ENCODE assay signal across 26 cellular contexts in genomic region chr3:140277886-140278285, GRCh38.
"Had no signal": no experiment of that assay in that cellular context is flagged by ENCODE, and none has a peak within 500 bp of the region (broad histone marks: within the 10 kb centered on the region; RNA-seq: fewer than 3 reads in every experiment).

No MANE protein-coding gene starts in this region.

- DNase-seq: naive B cell; naive thymus-derived CD8-positive, alpha-beta T cell; nephron progenitor cell; pancreas; right cardiac atrium; right lobe of liver; sigmoid colon; small intestine; stimulated activated CD4-positive, alpha-beta T cell treated with anti-CD3 and anti-CD28 coated beads, Interleukin-15, amount 100 ng/mL, for 24 hours; stimulated activated CD4-positive, alpha-beta T cell treated with anti-CD3 and anti-CD28 coated beads, Interleukin-2, amount 100 ng/mL, for 24 hours; stimulated activated CD4-positive, alpha-beta T cell treated with anti-CD3 and anti-CD28 coated beads, Interleukin-2, amount 100 ng/mL, for 48 hours; stimulated activated CD4-positive, alpha-beta T cell treated with anti-CD3 and anti-CD28 coated beads, Interleukin-4, amount 100 ng/mL, for 24 hours; stimulated activated naive B cell treated with anti-CD40 and anti-IgM and Interleukin-4, amounts not matched to agents 10 μg/mL and 1 μg/mL and 100 μg/mL, for 72 hours; stimulated activated naive CD4-positive, alpha-beta T cell treated with Interleukin-2 at 50 U/mL for 16 hours; stomach; transverse colon; upper lobe of right lung; uterus had no signal

- H3K9me3 ChIP-seq: pancreas, prostate gland, right lobe of liver, sigmoid colon, stomach, thoracic aorta, thyroid gland, transverse colon, upper lobe of right lung, uterus had no signal

- H3K9me3 Mint-ChIP-seq: naive thymus-derived CD8-positive, alpha-beta T cell; natural killer cell treated with Interleukin-12 subunit alpha and Interleukin-12 subunit beta and Interleukin-15 and Interleukin-18, amount 100 ng/mL, for 72 hours; nephron progenitor cell; neural crest cell; stimulated activated effector memory CD8-positive, alpha-beta T cell treated with anti-CD3 and anti-CD28 coated beads, Interleukin-12 subunit alpha, Interleukin-12 subunit beta, amount 100 ng/mL, for 72 hours; stimulated activated naive B cell treated with anti-CD40 and anti-IgM and Interleukin-4, amounts not matched to agents 10 μg/mL and 1 μg/mL and 100 μg/mL, for 72 hours; stimulated activated naive CD8-positive, alpha-beta T cell treated with anti-CD3 and anti-CD28 coated beads, Interleukin-15, Interleukin-2, amounts not matched to agents 100 ng/mL and 50 ng/mL, for 24 hours; type B pancreatic cell had no signal

- H3K4me3 ChIP-seq: pancreas, prostate gland, right lobe of liver, sigmoid colon, stomach, thoracic aorta, thyroid gland, transverse colon, upper lobe of right lung, uterus had no signal

- H3K27ac Mint-ChIP-seq: naive B cell; naive thymus-derived CD8-positive, alpha-beta T cell; natural killer cell treated with Interleukin-12 subunit alpha and Interleukin-12 subunit beta and Interleukin-15 and Interleukin-18, amount 100 ng/mL, for 72 hours; nephron progenitor cell; stimulated activated effector memory CD8-positive, alpha-beta T cell treated with anti-CD3 and anti-CD28 coated beads, Interleukin-12 subunit alpha, Interleukin-12 subunit beta, amount 100 ng/mL, for 72 hours; stimulated activated naive B cell treated with anti-CD40 and anti-IgM and Interleukin-4, amounts not matched to agents 10 μg/mL and 1 μg/mL and 100 μg/mL, for 72 hours; stimulated activated naive CD8-positive, alpha-beta T cell treated with anti-CD3 and anti-CD28 coated beads, Interleukin-15, Interleukin-2, amounts not matched to agents 100 ng/mL and 50 ng/mL, for 24 hours; type B pancreatic cell had no signal

- H3K27me3 ChIP-seq: pancreas, right lobe of liver, sigmoid colon, thyroid gland, transverse colon, upper lobe of right lung, uterus had no signal

- H3K4me1 ChIP-seq: pancreas, prostate gland, right lobe of liver, sigmoid colon, stomach, transverse colon, upper lobe of right lung, uterus had no signal

- H3K27ac ChIP-seq: pancreas, prostate gland, right lobe of liver, sigmoid colon, stomach, thoracic aorta, transverse colon, upper lobe of right lung, uterus had no signal

- H3K4me3 Mint-ChIP-seq: naive B cell; naive thymus-derived CD8-positive, alpha-beta T cell; natural killer cell treated with Interleukin-12 subunit alpha and Interleukin-12 subunit beta and Interleukin-15 and Interleukin-18, amount 100 ng/mL, for 72 hours; nephron progenitor cell; neural crest cell; stimulated activated effector memory CD8-positive, alpha-beta T cell treated with anti-CD3 and anti-CD28 coated beads, Interleukin-12 subunit alpha, Interleukin-12 subunit beta, amount 100 ng/mL, for 72 hours; stimulated activated naive B cell treated with anti-CD40 and anti-IgM and Interleukin-4, amounts not matched to agents 10 μg/mL and 1 μg/mL and 100 μg/mL, for 72 hours; stimulated activated naive CD8-positive, alpha-beta T cell treated with anti-CD3 and anti-CD28 coated beads, Interleukin-15, Interleukin-2, amounts not matched to agents 100 ng/mL and 50 ng/mL, for 24 hours; type B pancreatic cell had no signal

- H3K4me1 Mint-ChIP-seq: naive B cell; naive thymus-derived CD8-positive, alpha-beta T cell; nephron progenitor cell; neural crest cell; stimulated activated effector memory CD8-positive, alpha-beta T cell treated with anti-CD3 and anti-CD28 coated beads, Interleukin-12 subunit alpha, Interleukin-12 subunit beta, amount 100 ng/mL, for 72 hours; stimulated activated naive B cell treated with anti-CD40 and anti-IgM and Interleukin-4, amounts not matched to agents 10 μg/mL and 1 μg/mL and 100 μg/mL, for 72 hours had no signal

- H3K36me3 ChIP-seq: pancreas, prostate gland, right lobe of liver, sigmoid colon, stomach, thoracic aorta, thyroid gland, transverse colon, upper lobe of right lung, uterus had no signal

- H3K36me3 Mint-ChIP-seq: naive B cell; naive thymus-derived CD8-positive, alpha-beta T cell; natural killer cell treated with Interleukin-12 subunit alpha and Interleukin-12 subunit beta and Interleukin-15 and Interleukin-18, amount 100 ng/mL, for 72 hours; stimulated activated effector memory CD8-positive, alpha-beta T cell treated with anti-CD3 and anti-CD28 coated beads, Interleukin-12 subunit alpha, Interleukin-12 subunit beta, amount 100 ng/mL, for 72 hours; stimulated activated naive B cell treated with anti-CD40 and anti-IgM and Interleukin-4, amounts not matched to agents 10 μg/mL and 1 μg/mL and 100 μg/mL, for 72 hours; type B pancreatic cell had no signal
